ENCODE assay signal across 24 cellular contexts in the genomic region with DNA sequence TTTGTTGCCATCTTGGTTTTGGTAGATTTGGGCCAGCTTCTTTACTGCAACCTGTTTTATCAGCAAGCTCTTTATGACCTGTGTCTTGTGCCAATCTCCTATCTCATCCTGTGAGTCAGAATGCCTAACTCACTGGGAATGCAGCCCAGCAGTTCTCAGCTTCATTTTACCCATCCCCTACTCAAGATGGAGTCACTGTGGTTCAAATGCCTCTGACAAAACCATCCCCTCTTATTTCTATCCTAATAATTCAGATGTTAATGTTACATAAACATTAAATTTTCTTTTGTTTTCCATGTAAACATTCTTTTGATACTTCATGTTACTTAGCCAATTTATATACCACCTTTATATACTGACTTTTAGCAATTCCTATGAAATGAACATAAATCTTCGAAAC.
DNase-seq lines count a peak whose midpoint lies in the region; ATAC-seq and TF ChIP-seq lines count a peak whose summit lies in the region.
"Had no signal": no experiment of that assay in that cellular context is flagged by ENCODE, and none has a peak within 500 bp of the region (broad histone marks: within the 10 kb centered on the region; RNA-seq: fewer than 3 reads in every experiment).

No MANE protein-coding gene starts in this region.

- H3K36me3 Mint-ChIP-seq in activated CD8-positive, alpha-beta memory T cell treated with anti-CD3 and anti-CD28 coated beads, Interleukin-2, amount 10 ng/mL, durations not matched to agents 7 days and 5 days = no peaks in the 10 kb centered on the region
- H3K36me3 Mint-ChIP-seq: brain, immature natural killer cell had no signal

- H3K4me1 Mint-ChIP-seq in activated CD8-positive, alpha-beta memory T cell treated with anti-CD3 and anti-CD28 coated beads, Interleukin-2, amount 10 ng/mL, durations not matched to agents 7 days and 5 days = no peaks in the 10 kb centered on the region
- H3K4me1 Mint-ChIP-seq: immature natural killer cell had no signal

- H3K4me3 ChIP-seq in Panc1 (ENCODE audit: low read depth in 2 of 2, low read length in 2 of 2) = no peak overlapping the region
- no peak overlapping the region for H3K4me3 ChIP-seq in upper lobe of right lung
- H3K4me3 ChIP-seq: BLaER1, sigmoid colon, SJSA1, transverse colon had no signal

- TF ChIP-seq CTCF in Panc1 (IDR thresholded peaks at IDR 0.05) (no peak), upper lobe of right lung (IDR thresholded peaks at IDR 0.05) (no peak)

- no peak overlapping the region for H3K4me3 Mint-ChIP-seq in activated CD8-positive, alpha-beta memory T cell treated with anti-CD3 and anti-CD28 coated beads, Interleukin-2, amount 10 ng/mL, durations not matched to agents 7 days and 5 days
- H3K4me3 Mint-ChIP-seq: brain; immature natural killer cell; natural killer cell treated with Interleukin-12 subunit alpha and Interleukin-12 subunit beta and Interleukin-15 and Interleukin-18, amount 100 ng/mL, for 72 hours had no signal

- intact Hi-C loops in Panc1 (cut with micrococcal nuclease; ENCODE audit: unreplicated experiment) (no loop called here), upper lobe of right lung (cut with DNase I) (no loop called here)

- no peak overlapping the region for H3K27ac Mint-ChIP-seq in activated CD8-positive, alpha-beta memory T cell treated with anti-CD3 and anti-CD28 coated beads, Interleukin-2, amount 10 ng/mL, durations not matched to agents 7 days and 5 days
- H3K27ac Mint-ChIP-seq: brain; immature natural killer cell; natural killer cell treated with Interleukin-12 subunit alpha and Interleukin-12 subunit beta and Interleukin-15 and Interleukin-18, amount 100 ng/mL, for 72 hours had no signal

- POLR2A ChIA-PET in Panc1 (lab: Charles Lee) = no interaction called here

- H3K27me3 ChIP-seq in Panc1 (ENCODE audit: control insufficient read depth, insufficient read depth, low read length) (no peaks in the 10 kb centered on the region), upper lobe of right lung (no peaks in the 10 kb centered on the region)
- H3K27me3 ChIP-seq: BLaER1, sigmoid colon, SJSA1, transverse colon had no signal

- no peak for ATAC-seq in Panc1
- ATAC-seq in activated CD8-positive, alpha-beta memory T cell treated with anti-CD3 and anti-CD28 coated beads, Interleukin-2, amount 10 ng/mL, durations not matched to agents 7 days and 5 days = no peak
- ATAC-seq in upper lobe of right lung = no peak
- ATAC-seq: natural killer cell treated with Interleukin-12 subunit alpha and Interleukin-12 subunit beta and Interleukin-15 and Interleukin-18, amount 100 ng/mL, for 72 hours had no signal

- H3K9me3 ChIP-seq in Panc1 (ENCODE audit: control insufficient read depth, insufficient read depth, low read depth, low read length) (no peaks in the 10 kb centered on the region), upper lobe of right lung (no peaks in the 10 kb centered on the region)
- H3K9me3 ChIP-seq: BLaER1, sigmoid colon, transverse colon had no signal

- CTCF ChIA-PET in Panc1 (lab: Charles Lee) = no interaction called here
- CTCF ChIA-PET in activated CD8-positive, alpha-beta memory T cell treated with anti-CD3 and anti-CD28 coated beads, Interleukin-2, amount 10 ng/mL, durations not matched to agents 7 days and 5 days (lab: Charles Lee) = no interaction called here

- no peaks in the 10 kb centered on the region; the same call in 1 of the 2 replicates for H3K4me1 ChIP-seq in Panc1 (ENCODE audit: control insufficient read depth, insufficient read depth, low read length)
- no peaks in the 10 kb centered on the region for H3K4me1 ChIP-seq in upper lobe of right lung
- H3K4me1 ChIP-seq: BLaER1, SJSA1, transverse colon had no signal

- H3K27me3 Mint-ChIP-seq in activated CD8-positive, alpha-beta memory T cell treated with anti-CD3 and anti-CD28 coated beads, Interleukin-2, amount 10 ng/mL, durations not matched to agents 7 days and 5 days = no peaks in the 10 kb centered on the region
- H3K27me3 Mint-ChIP-seq: natural killer cell treated with Interleukin-12 subunit alpha and Interleukin-12 subunit beta and Interleukin-15 and Interleukin-18, amount 100 ng/mL, for 72 hours had no signal

- in situ Hi-C loops in Panc1 (cut with HindIII; ENCODE audit: low pct_unique_long_range_greater_than_20kb, low sequenced_read_pairs) = no loop called here

- no peaks in the 10 kb centered on the region for H3K36me3 ChIP-seq in Panc1 (ENCODE audit: control insufficient read depth, insufficient read depth, low read length)
- H3K36me3 ChIP-seq in upper lobe of right lung = no peaks in the 10 kb centered on the region
- H3K36me3 ChIP-seq: BLaER1, sigmoid colon, SJSA1, transverse colon had no signal

- H3K27ac ChIP-seq in Panc1 (ENCODE audit: low read length) (0 out of 2 replicates have a peak overlapping the region, but pooled peaks have one; percentile 20), upper lobe of right lung (no peak overlapping the region)
- H3K27ac ChIP-seq: BLaER1, RWPE1, sigmoid colon, SJSA1, transverse colon had no signal

- BruUV-seq in Panc1 (replicated peaks; lab: Mats Ljungman, UMichigan) = no TSS peak

- H3K9me3 Mint-ChIP-seq in activated CD8-positive, alpha-beta memory T cell treated with anti-CD3 and anti-CD28 coated beads, Interleukin-2, amount 10 ng/mL, durations not matched to agents 7 days and 5 days (ENCODE audit: low read depth) = peaks cover 12% of the 10 kb centered on the region

- DNase-seq in HS-5 (ENCODE audit: low read depth) (peak; percentile 28), Panc1 (ENCODE audit: low read depth, low spot score) (no peak), amniotic epithelial cell (ENCODE audit: low read depth) (peak; percentile 52), glomerular visceral epithelial cell (ENCODE audit: extremely low spot score) (peak; percentile 5), NK-92 (lab: John Stamatoyannopoulos, UW; ENCODE audit: unreplicated experiment) (no peak), upper lobe of right lung (no peak), NCI-H1436 treated with DMSO at 0.1 percent for 48 hours (lab: John Stamatoyannopoulos, UW) (no peak)
- DNase-seq in activated CD8-positive, alpha-beta memory T cell treated with anti-CD3 and anti-CD28 coated beads, Interleukin-2, amount 10 ng/mL, durations not matched to agents 7 days and 5 days = no peak
- DNase-seq: activated CD4-positive, alpha-beta T cell treated with anti-CD3 and anti-CD28 coated beads, Interleukin-2, amount 50 U/mL, for 48 hours; activated CD8-positive, alpha-beta memory T cell treated with anti-CD3 and anti-CD28 coated beads, Interleukin-2, amount 50 U/mL, for 4 hours; activated naive CD4-positive, alpha-beta T cell treated with Interleukin-2 at 50 U/mL for 16 hours; GDM1; immature natural killer cell; MM.1S; NCI-H1417; NCI-H2081; sigmoid colon; stimulated activated CD4-positive, alpha-beta T cell treated with anti-CD3 and anti-CD28 coated beads, Interleukin-4, amount 100 ng/mL, for 1 hour; transverse colon had no signal

Comparison
In these comparisons a context has a peak if more than half of its experiments do, and no peak if none do; other contexts are left out.
1. DNase-seq: peak in HS-5 (single experiment), amniotic epithelial cell (single experiment) and glomerular visceral epithelial cell (single experiment); none in Panc1 (single experiment), activated CD8-positive, alpha-beta memory T cell treated with anti-CD3 and anti-CD28 coated beads, Interleukin-2, amount 10 ng/mL, durations not matched to agents 7 days and 5 days (single experiment), NK-92 (single experiment), upper lobe of right lung (single experiment) and NCI-H1436 treated with DMSO at 0.1 percent for 48 hours (single experiment).